ENCODE assay signal across 1 cellular context in genomic region chr17:59963738-59964454, GRCh38.
TF ChIP-seq lines count a peak whose summit lies in the region.

No MANE protein-coding gene starts in this region.

TF ChIP-seq in GM12878, 131 proteins besides CTCF, POLR2A, EP300 and RAD21 (continued from another document):
- TF ChIP-seq, protein P1, sequence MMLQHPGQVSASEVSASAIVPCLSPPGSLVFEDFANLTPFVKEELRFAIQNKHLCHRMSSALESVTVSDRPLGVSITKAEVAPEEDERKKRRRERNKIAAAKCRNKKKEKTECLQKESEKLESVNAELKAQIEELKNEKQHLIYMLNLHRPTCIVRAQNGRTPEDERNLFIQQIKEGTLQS (IDR thresholded peaks at IDR 0.05; ENCODE audit: borderline replicate concordance, extremely low read depth, low read depth, low read length): no peak
- TF ChIP-seq SIN3A (IDR thresholded peaks at IDR 0.05; ENCODE audit: low read depth, low read length) (peak; percentile 60; the same call in 1 of the 2 replicates), ETV6 (conservative IDR thresholded peaks at IDR 0.05 in 1 of 2, IDR thresholded peaks at IDR 0.05 in 1 of 2; ENCODE audit: borderline replicate concordance in 1 of 2, low read depth in 1 of 2) (peak in 1 of 2 experiments; percentile 72; a peak in 2 of 4 replicates), CREM (IDR thresholded peaks at IDR 0.05; ENCODE audit: low read depth) (peak; percentile 30; the same call in 1 of the 2 replicates), CREB1 (IDR thresholded peaks at IDR 0.05; ENCODE audit: low read depth) (peak; percentile 69)
- TF ChIP-seq, protein P2, sequence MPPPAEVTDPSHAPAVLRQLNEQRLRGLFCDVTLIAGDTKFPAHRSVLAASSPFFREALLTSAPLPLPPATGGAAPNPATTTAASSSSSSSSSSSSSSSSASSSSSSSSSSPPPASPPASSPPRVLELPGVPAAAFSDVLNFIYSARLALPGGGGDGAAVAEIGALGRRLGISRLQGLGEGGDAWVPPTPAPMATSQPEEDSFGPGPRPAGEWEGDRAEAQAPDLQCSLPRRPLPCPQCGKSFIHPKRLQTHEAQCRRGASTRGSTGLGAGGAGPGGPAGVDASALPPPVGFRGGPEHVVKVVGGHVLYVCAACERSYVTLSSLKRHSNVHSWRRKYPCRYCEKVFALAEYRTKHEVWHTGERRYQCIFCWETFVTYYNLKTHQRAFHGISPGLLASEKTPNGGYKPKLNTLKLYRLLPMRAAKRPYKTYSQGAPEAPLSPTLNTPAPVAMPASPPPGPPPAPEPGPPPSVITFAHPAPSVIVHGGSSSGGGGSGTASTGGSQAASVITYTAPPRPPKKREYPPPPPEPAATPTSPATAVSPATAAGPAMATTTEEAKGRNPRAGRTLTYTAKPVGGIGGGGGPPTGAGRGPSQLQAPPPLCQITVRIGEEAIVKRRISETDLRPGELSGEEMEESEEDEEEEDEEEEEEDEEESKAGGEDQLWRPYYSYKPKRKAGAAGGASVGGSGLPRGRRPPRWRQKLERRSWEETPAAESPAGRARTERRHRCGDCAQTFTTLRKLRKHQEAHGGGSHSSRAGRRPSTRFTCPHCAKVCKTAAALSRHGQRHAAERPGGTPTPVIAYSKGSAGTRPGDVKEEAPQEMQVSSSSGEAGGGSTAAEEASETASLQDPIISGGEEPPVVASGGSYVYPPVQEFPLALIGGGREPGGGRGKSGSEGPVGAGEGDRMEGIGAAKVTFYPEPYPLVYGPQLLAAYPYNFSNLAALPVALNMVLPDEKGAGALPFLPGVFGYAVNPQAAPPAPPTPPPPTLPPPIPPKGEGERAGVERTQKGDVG (CRISPR knock-in tag; IDR thresholded peaks at IDR 0.05): no peak
